Comparison of ENCODE assay signal across 9 cellular contexts in genomic region chr2:42975358-42975717, GRCh38.
DNase-seq lines count a peak whose midpoint lies in the region; ATAC-seq and TF ChIP-seq lines count a peak whose summit lies in the region.
"Had no signal": no experiment of that assay in that cellular context is flagged by ENCODE, and none has a peak within 500 bp of the region (broad histone marks: within the 10 kb centered on the region; RNA-seq: fewer than 3 reads in every experiment).

No MANE protein-coding gene starts in this region.

- intact Hi-C loops in IMR-90 (cut with micrococcal nuclease): loop anchor here (1.0 to 10.0 kb wide), 5 partner anchors 29 to 509 kb away; no protein-coding TSS in a partner anchor

- no peak overlapping the region; the same call in 1 of the 2 replicates for H3K56ac ChIP-seq in IMR-90 (ENCODE audit: extremely low read depth, insufficient read depth, low read length)

- H3K18ac ChIP-seq in IMR-90 (ENCODE audit: low read depth, low read length): peak overlapping the region; percentile 63

- no peak overlapping the region for H3K23ac ChIP-seq in IMR-90 (ENCODE audit: low read depth, low read length)

- H2BK20ac ChIP-seq in IMR-90 (ENCODE audit: low read depth, low read length): peak overlapping the region; percentile 86

- H3K27me3 ChIP-seq in IMR-90 (ENCODE audit: control insufficient read depth, insufficient read depth, low read length) (no peaks in the 10 kb centered on the region), thoracic aorta (replicated peaks; ENCODE audit: insufficient read depth) (no peaks in the 10 kb centered on the region)

- peak overlapping the region; percentile 85 for H3K4ac ChIP-seq in IMR-90 (ENCODE audit: low read depth, low read length)

- peak overlapping the region; percentile 59 for H2AK9ac ChIP-seq in IMR-90 (replicated peaks; ENCODE audit: low read depth, low read length, poor library complexity)

- 0 out of 2 replicates have a peak, but pooled peaks cover 6% of the 10 kb centered on the region for H3K9me1 ChIP-seq in IMR-90 (ENCODE audit: insufficient read depth, low read length)

- peak; percentile 19 for ATAC-seq in IMR-90 (ENCODE audit: low read depth)
- peak; percentile 8 for ATAC-seq in thoracic aorta (ENCODE audit: insufficient number of reproducible peaks, low FRiP score, low read depth)
- ATAC-seq in HG03457 (IDR thresholded peaks at IDR 0.05; ENCODE audit: unreplicated experiment): no peak
- no peak for ATAC-seq in GM21360 (IDR thresholded peaks at IDR 0.05; ENCODE audit: unreplicated experiment)

- H3K9ac ChIP-seq in IMR-90 (ENCODE audit: low read depth, low read length): peak overlapping the region; percentile 55; the same call in 1 of the 2 replicates

- H4K5ac ChIP-seq in IMR-90 (ENCODE audit: low read depth, low read length): peak overlapping the region; percentile 83; the same call in 1 of the 2 replicates

- no TSS peak for BruUV-seq in IMR-90 (replicated peaks; lab: Mats Ljungman, UMichigan)

- H3K4me3 ChIP-seq in IMR-90 (ENCODE audit: insufficient read depth, low read depth, low read length) (peak overlapping the region; percentile 15; the same call in 1 of the 2 replicates), mesodermal cell (ENCODE audit: extremely low read depth, insufficient read depth, low read length, poor library complexity, severe bottlenecking) (no peak overlapping the region), thoracic aorta (peak overlapping the region; percentile 78)

- in situ Hi-C loops in IMR-90 (cut with MboI; ENCODE audit: low sequenced_read_pairs): loop anchor here (10.0 kb wide), 1 partner anchor 249 kb away; the partner anchor contains the start of gene ZFP36L2

- peak overlapping the region; percentile 5 to 93; a peak in 3 of 4 replicates for H4K8ac ChIP-seq in IMR-90 (ENCODE audit: low read depth in 2 of 2, low read length in 2 of 2)

- peak overlapping the region; percentile 70 for H2AK5ac ChIP-seq in IMR-90 (ENCODE audit: low read depth, low read length)

- dilution Hi-C loops in IMR-90 (cut with HindIII; ENCODE audit: low sequenced_read_pairs, unreplicated experiment): no loop called here

- 0 out of 2 replicates have a peak, but pooled peaks cover 2% of the 10 kb centered on the region for H3K9me3 ChIP-seq in IMR-90 (ENCODE audit: control insufficient read depth, insufficient read depth, low read length)
- H3K9me3 ChIP-seq in mesodermal cell (ENCODE audit: control insufficient read depth, low read length): peaks cover 8% of the 10 kb centered on the region
- no peaks in the 10 kb centered on the region for H3K9me3 ChIP-seq in thoracic aorta

- peak overlapping the region; percentile 47; the same call in 2 of the 3 replicates for H2BK15ac ChIP-seq in IMR-90 (ENCODE audit: low read depth, low read length)

- POLR2A ChIA-PET in IMR-90 (lab: Charles Lee; ENCODE audit: unreplicated experiment): interaction anchor here (0.6 to 1.1 kb wide), 3 partner anchors 16 to 247 kb away, joined by 3 read pairs; no protein-coding TSS in a partner anchor

- TF ChIP-seq RAD21 in IMR-90 (IDR thresholded peaks at IDR 0.05; ENCODE audit: low read length): no peak

- 0% methylated on average over 3 of the region's 13 CpGs; no CpG with 5 or more reads in 1 of the 2 experiments for WGBS in IMR-90 (ENCODE audit: extremely low coverage in 2 of 2, insufficient read length in 1 of 2), 2 experiments
- 15 to 18% methylated on average over 6 to 11 of the region's 13 CpGs for WGBS in mesodermal cell (ENCODE audit: insufficient coverage in 2 of 2), 2 experiments

- H2BK5ac ChIP-seq in IMR-90 (ENCODE audit: low read depth, low read length, poor library complexity, severe bottlenecking): peak overlapping the region; percentile 60

- DNase-seq in IMR-90 (no peak), thoracic aorta (ENCODE audit: low spot score) (no peak), T-helper 9 cell (no peak), SHP77 treated with DMSO at 0.1 percent for 48 hours (lab: John Stamatoyannopoulos, UW) (no peak)
- DNase-seq: NCI-H2029 had no signal

- no peaks in the 10 kb centered on the region for H4K20me1 ChIP-seq in IMR-90 (ENCODE audit: insufficient read depth, low read length)

- peak overlapping the region; percentile 95 for H2AFZ ChIP-seq in IMR-90 (replicated peaks; ENCODE audit: low read length, poor library complexity)

- peak overlapping the region; percentile 81 for H4K91ac ChIP-seq in IMR-90 (ENCODE audit: insufficient read depth, low read depth, low read length)

- H2BK120ac ChIP-seq in IMR-90 (ENCODE audit: low read depth, low read length): peak overlapping the region; percentile 96

- TF ChIP-seq POLR2A in IMR-90 (IDR thresholded peaks at IDR 0.05; ENCODE audit: low read depth, low read length): no peak

- CTCF ChIA-PET in IMR-90 (lab: Yijun Ruan, JAX): interaction anchor here (0.8 to 1.8 kb wide), 7 partner anchors 11 to 509 kb away, joined by 3 to 8 read pairs (median 3); no protein-coding TSS in a partner anchor

- H3K79me1 ChIP-seq in IMR-90 (ENCODE audit: low read depth in 1 of 2, low read length in 2 of 2): no peaks in the 10 kb centered on the region

- H3K27ac ChIP-seq in IMR-90 (ENCODE audit: insufficient read depth, low read length) (peak overlapping the region; percentile 79), cingulate gyrus (ENCODE audit: low read depth, low read length) (peak overlapping the region; percentile 60), mesodermal cell (ENCODE audit: low read depth, low read length, severe bottlenecking) (peak overlapping the region; percentile 23), thoracic aorta (peak overlapping the region in 1 of 2 donors; percentile 38)

- no peak for TF ChIP-seq CTCF in IMR-90 (conservative IDR thresholded peaks at IDR 0.05; ENCODE audit: low read depth, low read length)
- TF ChIP-seq CTCF in thoracic aorta (IDR thresholded peaks at IDR 0.05): no peak

- no peaks in the 10 kb centered on the region for H3K36me3 ChIP-seq in IMR-90 (ENCODE audit: control insufficient read depth, insufficient read depth, low read length)
- H3K36me3 ChIP-seq in mesodermal cell (ENCODE audit: control insufficient read depth, insufficient read depth, low read length): no peaks in the 10 kb centered on the region
- no peaks in the 10 kb centered on the region for H3K36me3 ChIP-seq in thoracic aorta

- H3K4me2 ChIP-seq in IMR-90 (ENCODE audit: low read depth, low read length): peak overlapping the region; percentile 75

- H3K4me1 ChIP-seq in IMR-90 (ENCODE audit: control insufficient read depth, insufficient read depth, low read length) (peaks cover 18% of the 10 kb centered on the region), mesodermal cell (ENCODE audit: control insufficient read depth, insufficient read depth, low read length, poor library complexity, severe bottlenecking) (peaks cover 7% of the 10 kb centered on the region), thoracic aorta (ENCODE audit: control insufficient read depth in 1 of 2, low read depth in 2 of 2) (peaks cover 4 to 11% of the 10 kb centered on the region in 2 donors)

- H3K14ac ChIP-seq in IMR-90 (replicated peaks; ENCODE audit: low read depth, low read length): peak overlapping the region; percentile 68; the same call in 1 of the 2 replicates

TF ChIP-seq in IMR-90, 13 proteins besides CTCF, POLR2A, EP300 and RAD21:
- no peak for TF ChIP-seq RFX5 (IDR thresholded peaks at IDR 0.05; ENCODE audit: low read depth, low read length)
- TF ChIP-seq BHLHE40 (IDR thresholded peaks at IDR 0.05; ENCODE audit: low read depth, low read length): no peak
- TF ChIP-seq RCOR1 (IDR thresholded peaks at IDR 0.05; ENCODE audit: insufficient replicate concordance, low read length): no peak
- TF ChIP-seq MXI1 (IDR thresholded peaks at IDR 0.05; ENCODE audit: borderline replicate concordance, low read depth, low read length): no peak
- TF ChIP-seq MAZ (IDR thresholded peaks at IDR 0.05; ENCODE audit: borderline replicate concordance, low read depth, low read length): no peak
- no peak for TF ChIP-seq NFE2L2 (IDR thresholded peaks at IDR 0.05; ENCODE audit: low read depth, low read length)
- no peak for TF ChIP-seq MAFK (IDR thresholded peaks at IDR 0.05; ENCODE audit: low read depth, low read length)
- TF ChIP-seq CEBPB (IDR thresholded peaks at IDR 0.05; ENCODE audit: low read depth, low read length): no peak

Comparison
In these comparisons a context has a peak if more than half of its experiments do, and no peak if none do; other contexts are left out.
1. ATAC-seq: peak in IMR-90 (single experiment) and thoracic aorta (single experiment); none in HG03457 (single experiment) and GM21360 (single experiment).